In the genomic region with DNA sequence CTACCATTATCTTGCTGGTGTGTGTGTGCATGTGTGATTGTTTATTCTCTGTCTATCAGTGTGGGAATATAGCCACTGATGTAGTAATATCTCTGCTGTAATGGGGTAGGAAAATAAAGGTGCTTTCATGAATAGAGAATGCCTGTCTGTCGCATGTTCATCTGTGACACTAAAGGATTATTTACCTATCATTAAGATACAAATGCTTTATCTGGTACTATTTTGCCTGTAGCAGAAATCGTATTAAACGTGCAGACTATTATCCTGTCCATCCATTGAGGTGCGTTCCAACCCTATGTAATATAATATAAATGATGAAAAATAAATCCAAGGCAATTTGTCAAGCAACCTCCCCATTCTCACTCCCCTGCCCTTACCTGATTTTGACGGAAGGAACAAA, we compare ENCODE assay signal across 24 cellular contexts.
"Had no signal": no experiment of that assay in that cellular context is flagged by ENCODE, and none has a peak within 500 bp of the region (broad histone marks: within the 10 kb centered on the region; RNA-seq: fewer than 3 reads in every experiment).

No MANE protein-coding gene starts in this region.

- H3K4me2 ChIP-seq: hepatocyte had no signal

- H2AFZ ChIP-seq: hepatocyte had no signal

- H3K79me2 ChIP-seq: hepatocyte had no signal

- DNase-seq: colonic mucosa; cortex of kidney; dermis blood vessel endothelial cell; dorsolateral prefrontal cortex; effector CD4-positive, alpha-beta T cell; effector CD8-positive, alpha-beta T cell; effector memory CD4-positive, alpha-beta T cell; effector memory CD8-positive, alpha-beta T cell; endodermal cell; erythroblast; esophagus squamous epithelium; foreskin fibroblast; foreskin keratinocyte; foreskin melanocyte; gastrocnemius medialis; glutamatergic neuron; head of caudate nucleus; heart left ventricle; heart right ventricle had no signal

- H3K4me3 ChIP-seq: colonic mucosa, coronary artery, dorsolateral prefrontal cortex, esophagus muscularis mucosa, esophagus squamous epithelium, gastrocnemius medialis, gastroesophageal sphincter, heart left ventricle, heart right ventricle, hepatocyte had no signal

- H3K27me3 ChIP-seq: colonic mucosa, esophagus muscularis mucosa, esophagus squamous epithelium, foreskin keratinocyte, gastrocnemius medialis, heart left ventricle, hepatocyte had no signal

- H3K9me3 ChIP-seq: colonic mucosa, esophagus muscularis mucosa, esophagus squamous epithelium, gastrocnemius medialis, gastroesophageal sphincter, heart left ventricle, heart right ventricle had no signal

- H3K4me1 ChIP-seq: colonic mucosa, esophagus muscularis mucosa, esophagus squamous epithelium, foreskin keratinocyte, gastrocnemius medialis, gastroesophageal sphincter, heart left ventricle, heart right ventricle had no signal

- H3K27ac ChIP-seq: colonic mucosa, coronary artery, dorsolateral prefrontal cortex, epithelial cell of prostate, esophagus muscularis mucosa, esophagus squamous epithelium, foreskin keratinocyte, gastrocnemius medialis, gastroesophageal sphincter, heart left ventricle, heart right ventricle, hepatocyte had no signal

- H3K36me3 ChIP-seq: colonic mucosa, esophagus muscularis mucosa, esophagus squamous epithelium, gastrocnemius medialis, gastroesophageal sphincter, heart left ventricle, heart right ventricle had no signal
